In the genomic region with DNA sequence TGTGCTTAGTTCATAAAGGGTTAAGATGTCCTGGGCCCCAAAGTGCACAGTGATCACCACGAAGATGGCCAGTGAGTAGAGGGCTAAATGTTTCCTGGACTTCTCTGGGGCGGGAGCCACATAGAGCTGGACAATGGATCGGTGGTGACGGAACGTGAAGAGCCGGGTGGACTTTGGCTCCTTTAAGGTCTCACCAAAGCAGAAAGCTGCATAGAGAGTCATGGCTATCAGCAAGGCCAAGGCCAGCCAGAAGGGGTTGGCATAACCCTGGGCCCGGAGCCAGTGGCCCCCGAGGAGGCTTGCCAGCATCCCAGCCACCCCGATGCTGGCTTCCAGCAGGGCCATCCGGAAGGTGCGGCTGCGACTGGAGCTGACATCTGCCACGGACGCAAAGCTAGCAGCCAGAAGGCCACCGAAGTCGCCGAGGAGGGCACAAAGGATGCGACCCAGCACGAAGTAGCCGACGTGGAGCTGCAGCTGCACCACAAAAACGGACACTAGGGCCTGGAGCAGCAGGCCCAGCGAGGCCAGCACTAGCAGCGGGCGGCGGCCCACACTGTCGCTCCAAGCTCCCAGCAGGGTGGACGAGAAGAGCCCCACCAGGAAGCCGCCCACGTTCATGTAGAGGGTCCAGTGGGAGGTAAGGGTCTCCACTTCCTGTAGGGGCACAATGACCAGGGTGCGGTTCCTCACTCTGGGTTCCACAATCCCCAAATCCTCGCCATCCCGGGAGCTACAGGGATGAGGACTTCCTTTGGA, we compare ENCODE assay signal across 7 cellular contexts. TPM values are rescaled to one million over a fixed set of nuclear protein-coding genes. Genes with fewer than 3 reads are reported as not detected.
A peak's percentile ranks its signal among the peaks of the same experiment; 100 is the strongest.
DNase-seq lines count a peak whose midpoint lies in the region; ATAC-seq and TF ChIP-seq lines count a peak whose summit lies in the region.
"Had no signal": no experiment of that assay in that cellular context is flagged by ENCODE, and none has a peak within 500 bp of the region (broad histone marks: within the 10 kb centered on the region; RNA-seq: fewer than 3 reads in every experiment).

No MANE protein-coding gene starts in this region.

- peaks cover 29% of the 10 kb centered on the region for H3K27me3 Mint-ChIP-seq in neural crest cell (ENCODE audit: low read depth)

- H3K4me1 Mint-ChIP-seq in neural crest cell = peaks cover 20% of the 10 kb centered on the region

- H3K36me3 Mint-ChIP-seq in neural crest cell (ENCODE audit: low read depth) = peaks cover 2% of the 10 kb centered on the region

- H3K27ac ChIP-seq in brain microvascular endothelial cell = no peak overlapping the region

- peak overlapping the region; percentile 69 for H3K4me3 ChIP-seq in HAP-1
- peak overlapping the region; percentile 61 for H3K4me3 ChIP-seq in brain microvascular endothelial cell (ENCODE audit: low read depth, low read length)

- in situ Hi-C loops in HAP-1 (cut with MboI; ENCODE audit: low sequenced_read_pairs) = loop anchor here (25.0 kb wide), 1 partner anchor 368 kb away; a partner anchor contains a TSS
- in situ Hi-C loops in brain microvascular endothelial cell (cut with HindIII; ENCODE audit: low pct_ligation_motif_present, low sequenced_read_pairs) = no loop called here

- H3K4me1 ChIP-seq in HAP-1 = peaks cover 21% of the 10 kb centered on the region

- DNase-seq in HAP-1 (ENCODE audit: low spot score in 2 of 2) = no peak
- DNase-seq in brain microvascular endothelial cell = no peak
- no peak for DNase-seq in neural crest cell (ENCODE audit: low read depth, low spot score)
- no peak for DNase-seq in NCI-H187 treated with DMSO at 0.1 percent for 48 hours (lab: John Stamatoyannopoulos, UW)
- no peak for DNase-seq in H4 (ENCODE audit: low spot score)

- H3K4me3 Mint-ChIP-seq in neural crest cell = peak overlapping the region; percentile 94

- no peaks in the 10 kb centered on the region for H3K9me3 ChIP-seq in HAP-1

- TF ChIP-seq CTCF in brain microvascular endothelial cell (IDR thresholded peaks at IDR 0.05; ENCODE audit: low read depth, low read length, missing control alignments) = no peak
- no peak for TF ChIP-seq CTCF in neural crest cell (conservative IDR thresholded peaks at IDR 0.05)

- peak overlapping the region; percentile 50 for H3K27ac Mint-ChIP-seq in neural crest cell (ENCODE audit: unreplicated experiment)

- peaks cover 7% of the 10 kb centered on the region for H3K36me3 ChIP-seq in HAP-1 (replicated peaks)
- no peaks in the 10 kb centered on the region for H3K36me3 ChIP-seq in brain microvascular endothelial cell (replicated peaks)

- no peak for ATAC-seq in HG03469 (IDR thresholded peaks at IDR 0.05; ENCODE audit: unreplicated experiment)

- H3K27me3 ChIP-seq in HAP-1 (ENCODE audit: low read depth) = no peaks in the 10 kb centered on the region
- H3K27me3 ChIP-seq in brain microvascular endothelial cell (replicated peaks) = no peaks in the 10 kb centered on the region

- no peaks in the 10 kb centered on the region for H3K9me3 Mint-ChIP-seq in neural crest cell

RNA-seq across cellular contexts. Expression of a gene that starts 1.0 kb away (rescaled TPM):
- 16.8 and 17.5 TPM in 2 replicates for total RNA-seq in neural crest cell
- total RNA-seq in H4 (2014; rRNA removed; shearing (Covaris generic)) = 4.7 and 4.9 TPM in 2 replicates

RNA-seq across cellular contexts. Expression of a gene that starts 33.5 kb away (rescaled TPM):
- total RNA-seq in neural crest cell = 47.5 and 52.5 TPM in 2 replicates
- 8.7 and 11.2 TPM in 2 replicates for total RNA-seq in H4 (2014; rRNA removed; shearing (Covaris generic))

RNA-seq across cellular contexts. Expression of a gene that starts 34.9 kb away (rescaled TPM):
- 0.40 and 0.68 TPM in 2 replicates for total RNA-seq in neural crest cell
- not detected in 2 replicates for total RNA-seq in H4 (2014; rRNA removed; shearing (Covaris generic))

RNA-seq across cellular contexts. Expression of a gene that starts 40.0 kb away (rescaled TPM):
- not detected in 2 replicates for total RNA-seq in neural crest cell
- not detected in 2 replicates for total RNA-seq in H4 (2014; rRNA removed; shearing (Covaris generic))
- total RNA-seq: SK-MEL-5 had no signal

RNA-seq across cellular contexts. Expression of a gene that starts 47.7 kb away (rescaled TPM):
- total RNA-seq in neural crest cell = 75.5 and 78.2 TPM in 2 replicates
- 108 and 110 TPM in 2 replicates for total RNA-seq in H4 (2014; rRNA removed; shearing (Covaris generic))
